26 cellular contexts compared by ENCODE assay signal in the genomic region with DNA sequence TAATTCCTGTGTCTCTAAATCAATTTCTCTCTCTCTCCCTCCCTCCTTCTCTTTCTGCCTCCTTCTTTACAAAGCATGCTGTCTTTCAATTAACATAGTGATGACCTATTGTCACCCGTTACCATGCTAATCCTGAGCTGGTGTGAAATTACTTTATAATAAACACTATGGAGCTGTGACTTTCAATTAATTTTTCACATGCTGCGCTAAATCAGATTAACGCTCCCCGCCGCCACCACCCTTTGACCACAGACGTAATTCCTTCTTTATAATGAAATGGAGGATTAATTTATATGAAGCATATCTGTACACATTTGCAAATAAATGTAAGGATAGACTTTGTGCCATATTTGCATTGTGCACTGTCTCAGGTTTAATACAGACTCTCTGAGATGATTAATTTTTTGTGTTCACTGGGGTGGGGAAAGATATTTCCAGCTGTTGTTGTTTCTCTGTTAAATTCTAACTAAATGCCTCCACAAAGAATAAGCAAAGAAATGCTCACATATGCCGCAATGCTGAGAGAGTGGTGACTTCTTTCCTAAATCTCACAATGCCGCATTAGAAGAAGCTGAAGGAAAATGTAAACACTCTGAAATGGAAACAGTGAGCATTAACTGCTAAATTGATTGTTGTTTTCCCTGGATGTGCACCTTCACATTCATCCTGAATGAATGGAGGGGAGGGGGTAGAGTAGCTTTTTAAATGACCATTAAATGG.
"Had no signal": no experiment of that assay in that cellular context is flagged by ENCODE, and none has a peak within 500 bp of the region (broad histone marks: within the 10 kb centered on the region; RNA-seq: fewer than 3 reads in every experiment).

No MANE protein-coding gene starts in this region.

- H3K4me1 ChIP-seq: ascending aorta, left ventricle myocardium inferior, sigmoid colon, uterus had no signal

- H3K27me3 ChIP-seq: ascending aorta, heart right ventricle, ovary, sigmoid colon, uterus had no signal

- H3K9me3 ChIP-seq: ascending aorta, heart right ventricle, left ventricle myocardium inferior, ovary, sigmoid colon, uterus had no signal

- H3K36me3 ChIP-seq: ascending aorta, heart right ventricle, left ventricle myocardium inferior, ovary, sigmoid colon, uterus, WERI-Rb-1 had no signal

- H3K27ac ChIP-seq: ascending aorta, heart right ventricle, left ventricle myocardium inferior, ovary, sigmoid colon, uterus, WERI-Rb-1 had no signal

- H3K4me3 ChIP-seq: ascending aorta, heart right ventricle, left ventricle myocardium inferior, lung, ovary, sigmoid colon, uterus had no signal

- DNase-seq: activated CD4-positive, alpha-beta T cell treated with anti-CD3 and anti-CD28 coated beads for 48 hours; activated CD4-positive, alpha-beta T cell treated with anti-CD3 and anti-CD28 coated beads, Interleukin-2, amount 50 U/mL, for 48 hours; activated CD8-positive, alpha-beta memory T cell treated with anti-CD3 and anti-CD28 coated beads for 24 hours; activated effector memory CD4-positive, alpha-beta T cell treated with anti-CD3 and anti-CD28 coated beads, Interleukin-2, amount 50 U/mL, for 16 hours; activated naive CD4-positive, alpha-beta T cell treated with anti-CD3 and anti-CD28 coated beads for 36 hours; activated naive CD8-positive, alpha-beta T cell treated with anti-CD3 and anti-CD28 coated beads for 36 hours; activated T-cell treated with anti-CD3 and anti-CD28 coated beads, Interleukin-2, amount 50 U/mL, for 1 hour; caudate nucleus; foreskin fibroblast; heart right ventricle; left ventricle myocardium inferior; naive thymus-derived CD8-positive, alpha-beta T cell; ovary; sigmoid colon; small intestine; stimulated activated CD4-positive, alpha-beta T cell treated with anti-CD3 and anti-CD28 coated beads, Interleukin-4, amount 100 ng/mL, for 24 hours; stimulated activated CD8-positive, alpha-beta memory T cell treated with anti-CD3 and anti-CD28 coated beads, Interleukin-4, amount 100 ng/mL, for 48 hours; stimulated activated naive CD8-positive, alpha-beta T cell treated with anti-CD3 and anti-CD28 coated beads, Interleukin-15, amount 100 ng/mL, for 72 hours; substantia nigra; T-helper 17 cell; T1000; uterus; WERI-Rb-1 had no signal

- FAIRE-seq: endothelial cell of umbilical vein, small intestine had no signal
